25 cellular contexts compared by ENCODE assay signal in genomic region chr3:133865136-133865855, GRCh38. TPM values are rescaled to one million over a fixed set of nuclear protein-coding genes. Genes with fewer than 3 reads are reported as not detected.
DNase-seq lines count a peak whose midpoint lies in the region; ATAC-seq, FAIRE-seq and TF ChIP-seq lines count a peak whose summit lies in the region.
"Had no signal": no experiment of that assay in that cellular context is flagged by ENCODE, and none has a peak within 500 bp of the region (broad histone marks: within the 10 kb centered on the region; RNA-seq: fewer than 3 reads in every experiment).

No MANE protein-coding gene starts in this region.

- no peak for FAIRE-seq in astrocyte (lab: Jason Lieb, UNC)
- FAIRE-seq: G401.6 had no signal

- peak; percentile 16 for ATAC-seq in foreskin keratinocyte
- ATAC-seq in activated naive CD4-positive, alpha-beta T cell treated with anti-CD3 and anti-CD28 coated beads, Interleukin-2, amount 50 U/mL, for 72 hours, result no peak
- ATAC-seq: left cardiac atrium; naive thymus-derived CD4-positive, alpha-beta T cell had no signal

- peak; percentile 10 for DNase-seq in COR-L47 (lab: John Stamatoyannopoulos, UW)
- DNase-seq in HFFc6, result no peak
- DNase-seq in astrocyte (ENCODE audit: low read depth), result no peak
- no peak for DNase-seq in foreskin keratinocyte
- no peak for DNase-seq in glomerular visceral epithelial cell (ENCODE audit: extremely low spot score)
- DNase-seq in activated naive CD4-positive, alpha-beta T cell treated with anti-CD3 and anti-CD28 coated beads, Interleukin-2, amount 50 U/mL, for 72 hours (ENCODE audit: low spot score in 2 of 2), result no peak
- DNase-seq in ecto neural progenitor cell (ENCODE audit: low spot score), result no peak
- DNase-seq in nephron progenitor cell, result no peak
- DNase-seq: activated CD4-positive, alpha-beta T cell treated with anti-CD3 and anti-CD28 coated beads for 1 hour; activated naive CD4-positive, alpha-beta T cell treated with anti-CD3 and anti-CD28 coated beads, Interleukin-2, amount 50 U/mL, for 16 hours; activated T-cell treated with anti-CD3 and anti-CD28 coated beads, Interleukin-2, amount 50 U/mL, for 48 hours; anterior cingulate cortex; glutamatergic neuron; GOT3; left cardiac atrium; naive thymus-derived CD4-positive, alpha-beta T cell; NCI-H187; retina; SHP77 treated with DMSO at 0.1 percent for 48 hours; stimulated activated CD4-positive, alpha-beta T cell treated with anti-CD3 and anti-CD28 coated beads, Interleukin-4, amount 100 ng/mL, for 24 hours; stimulated activated naive CD4-positive, alpha-beta T cell treated with Interleukin-2 at 50 U/mL for 16 hours had no signal

- H3K4me3 Mint-ChIP-seq in HFFc6 (no peak overlapping the region), astrocyte (ENCODE audit: unreplicated experiment) (no peak overlapping the region), nephron progenitor cell (no peak overlapping the region)
- H3K4me3 Mint-ChIP-seq: memory B cell; naive thymus-derived CD4-positive, alpha-beta T cell had no signal

- no peaks in the 10 kb centered on the region for H3K79me2 ChIP-seq in astrocyte (ENCODE audit: insufficient read depth, low read length)

- no peak overlapping the region for H3K4me2 ChIP-seq in astrocyte (ENCODE audit: low read length)

- H3K36me3 ChIP-seq in astrocyte (ENCODE audit: insufficient read depth, low read length), result no peaks in the 10 kb centered on the region
- H3K36me3 ChIP-seq: thoracic aorta had no signal

- H3K4me1 Mint-ChIP-seq in HFFc6 (ENCODE audit: low read depth) (no peaks in the 10 kb centered on the region), astrocyte (ENCODE audit: low read depth, unreplicated experiment) (peaks cover 4% of the 10 kb centered on the region), nephron progenitor cell (peaks cover 13% of the 10 kb centered on the region)
- H3K4me1 Mint-ChIP-seq: memory B cell had no signal

- H3K4me1 ChIP-seq in astrocyte (ENCODE audit: insufficient read depth, low read length) (no peaks in the 10 kb centered on the region), foreskin keratinocyte (no peaks in the 10 kb centered on the region)

- H3K27me3 Mint-ChIP-seq in HFFc6 (ENCODE audit: insufficient read depth) (peaks cover 45% of the 10 kb centered on the region), astrocyte (ENCODE audit: low read depth, unreplicated experiment) (peaks cover 4% of the 10 kb centered on the region), nephron progenitor cell (ENCODE audit: low read depth, poor library complexity) (peaks cover 6% of the 10 kb centered on the region)

- no peaks in the 10 kb centered on the region for H3K9me3 ChIP-seq in astrocyte (ENCODE audit: insufficient read depth, low read depth, low read length)
- H3K9me3 ChIP-seq: thoracic aorta had no signal

- peak; percentile 22; the same call in 1 of the 2 replicates for TF ChIP-seq CTCF in HFFc6 (IDR thresholded peaks at IDR 0.05)
- TF ChIP-seq CTCF in astrocyte (IDR thresholded peaks at IDR 0.05; ENCODE audit: insufficient read depth, low read depth, low read length), result peak; percentile 5
- peak; percentile 5 for TF ChIP-seq CTCF in foreskin keratinocyte (conservative IDR thresholded peaks at IDR 0.05)
- TF ChIP-seq CTCF in nephron progenitor cell (IDR thresholded peaks at IDR 0.05), result no peak

- H3K36me3 Mint-ChIP-seq in HFFc6 (ENCODE audit: low read depth) (no peaks in the 10 kb centered on the region), astrocyte (ENCODE audit: low read depth, unreplicated experiment) (peaks cover 18% of the 10 kb centered on the region), nephron progenitor cell (ENCODE audit: low read depth) (no peaks in the 10 kb centered on the region)
- no peaks in the 10 kb centered on the region for H3K36me3 Mint-ChIP-seq in activated naive CD4-positive, alpha-beta T cell treated with anti-CD3 and anti-CD28 coated beads, Interleukin-2, amount 50 U/mL, for 72 hours
- H3K36me3 Mint-ChIP-seq: memory B cell; naive thymus-derived CD4-positive, alpha-beta T cell had no signal

- H3K27ac Mint-ChIP-seq in HFFc6, result no peak overlapping the region
- no peak overlapping the region for H3K27ac Mint-ChIP-seq in astrocyte (ENCODE audit: unreplicated experiment)
- no peak overlapping the region for H3K27ac Mint-ChIP-seq in activated naive CD4-positive, alpha-beta T cell treated with anti-CD3 and anti-CD28 coated beads, Interleukin-2, amount 50 U/mL, for 72 hours
- no peak overlapping the region for H3K27ac Mint-ChIP-seq in nephron progenitor cell
- H3K27ac Mint-ChIP-seq: memory B cell; naive thymus-derived CD4-positive, alpha-beta T cell had no signal

- no peak overlapping the region for H2AFZ ChIP-seq in astrocyte (ENCODE audit: low read depth, low read length)

- H3K27ac ChIP-seq in astrocyte (ENCODE audit: low read depth, low read length) (no peak overlapping the region), foreskin keratinocyte (no peak overlapping the region)
- H3K27ac ChIP-seq: thoracic aorta had no signal

- H3K9me3 Mint-ChIP-seq in HFFc6, result no peaks in the 10 kb centered on the region
- no peaks in the 10 kb centered on the region for H3K9me3 Mint-ChIP-seq in astrocyte (ENCODE audit: unreplicated experiment)
- H3K9me3 Mint-ChIP-seq in activated naive CD4-positive, alpha-beta T cell treated with anti-CD3 and anti-CD28 coated beads, Interleukin-2, amount 50 U/mL, for 72 hours, result no peaks in the 10 kb centered on the region
- H3K9me3 Mint-ChIP-seq in nephron progenitor cell, result no peaks in the 10 kb centered on the region
- H3K9me3 Mint-ChIP-seq: memory B cell had no signal

- no peak overlapping the region for H3K9ac ChIP-seq in astrocyte (ENCODE audit: low read length)

- H3K27me3 ChIP-seq in astrocyte (ENCODE audit: insufficient read depth, low read length) (peaks cover 5% of the 10 kb centered on the region), foreskin keratinocyte (no peaks in the 10 kb centered on the region)

- peaks cover 5% of the 10 kb centered on the region for H4K20me1 ChIP-seq in astrocyte (ENCODE audit: insufficient read depth, low read length)

- H3K4me3 ChIP-seq in astrocyte (ENCODE audit: insufficient read depth, low read depth, low read length), result no peak overlapping the region
- H3K4me3 ChIP-seq: thoracic aorta had no signal

RNA-seq across cellular contexts. Expression of gene RAB6B, which starts 30.4 kb away (rescaled TPM):
- 1 to 10 TPM; 1.6 to 5.4 (median 2.1) TPM for total RNA-seq in HFFc6 (2021; fragmentation: NEBNext Ultra II Directional; extraction: Animal tissue kit (Norgen Biotek cat#: 25700))
- total RNA-seq in astrocyte, result 60.5 and 61.8 TPM in 2 replicates
- total RNA-seq in foreskin keratinocyte, result 0.41 and 0.42 TPM in 2 replicates
- polyA plus RNA-seq in foreskin keratinocyte, result 0.88 and 1.7 TPM in 2 replicates
- 1 to 10 TPM in 1 of 2 donors, under 1 TPM in 1; 0.16 to 2.2 TPM for total RNA-seq in activated naive CD4-positive, alpha-beta T cell treated with anti-CD3 and anti-CD28 coated beads, Interleukin-2, amount 50 U/mL, for 72 hours
- total RNA-seq: OCI-LY7 had no signal

RNA-seq across cellular contexts. Expression of gene SRPRB, which starts 59.7 kb away (rescaled TPM):
- 100 to 1,000 TPM in 3 of 6 experiments, 10 to 100 TPM in 3; 94.3 to 130 (median 99.4) TPM for total RNA-seq in HFFc6 (2021; fragmentation: NEBNext Ultra II Directional; extraction: Animal tissue kit (Norgen Biotek cat#: 25700))
- 83.8 and 99.4 TPM in 2 replicates for total RNA-seq in astrocyte
- total RNA-seq in foreskin keratinocyte, result 41.3 and 53.4 TPM in 2 replicates
- polyA plus RNA-seq in foreskin keratinocyte, result 45.9 TPM in 2 replicates
- 10 to 100 TPM; 30.6 to 50.1 TPM for total RNA-seq in activated naive CD4-positive, alpha-beta T cell treated with anti-CD3 and anti-CD28 coated beads, Interleukin-2, amount 50 U/mL, for 72 hours
